In the genomic region with DNA sequence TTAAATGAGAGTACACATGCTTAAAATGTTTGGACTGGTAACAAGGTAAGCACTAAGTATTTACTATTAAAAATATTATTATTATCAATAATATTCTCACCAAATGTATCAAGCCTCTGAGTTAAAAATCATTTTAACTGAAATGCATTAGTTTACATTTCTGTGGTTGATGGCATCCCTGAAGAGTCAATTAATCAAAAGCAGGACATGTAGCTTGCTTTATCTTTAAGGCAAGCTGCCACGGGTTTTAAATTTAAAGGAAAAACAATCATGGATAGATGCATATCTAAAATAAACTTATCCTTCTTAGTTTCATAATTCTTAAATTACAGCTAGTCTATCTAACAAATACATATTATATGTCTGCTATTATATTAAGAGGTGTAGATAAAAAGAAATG, we compare ENCODE assay signal across 25 cellular contexts.
DNase-seq lines count a peak whose midpoint lies in the region; ATAC-seq, FAIRE-seq and TF ChIP-seq lines count a peak whose summit lies in the region.
"Had no signal": no experiment of that assay in that cellular context is flagged by ENCODE, and none has a peak within 500 bp of the region (broad histone marks: within the 10 kb centered on the region; RNA-seq: fewer than 3 reads in every experiment).

No MANE protein-coding gene starts in this region.

- H3K9me2 ChIP-seq in SK-N-SH: no peaks in the 10 kb centered on the region

- no peak for TF ChIP-seq EP300 in SK-N-SH (IDR thresholded peaks at IDR 0.05; ENCODE audit: borderline replicate concordance in 1 of 2, low read depth in 1 of 2, low read length in 1 of 2)
- TF ChIP-seq EP300 in K562 (IDR thresholded peaks at IDR 0.05; ENCODE audit: low read length): no peak

- no peaks in the 10 kb centered on the region for H3K4me1 ChIP-seq in SK-N-SH (ENCODE audit: control insufficient read depth in 1 of 2, insufficient read depth in 2 of 2, low read depth in 1 of 2, low read length in 1 of 2)
- H3K4me1 ChIP-seq in K562 (replicated peaks in 1 of 2; ENCODE audit: control insufficient read depth in 2 of 2, insufficient read depth in 2 of 2, low read length in 2 of 2): no peaks in the 10 kb centered on the region

- ATAC-seq in SK-N-SH treated with all-trans-retinoic acid at 6 μM for 48 hours (no peak), K562 (no peak)
- ATAC-seq in naive thymus-derived CD8-positive, alpha-beta T cell: no peak
- ATAC-seq: HCT116, PC-3 had no signal

- H2AFZ ChIP-seq in SK-N-SH (ENCODE audit: low read depth): no peak overlapping the region
- no peak overlapping the region for H2AFZ ChIP-seq in K562 (ENCODE audit: low read depth, low read length)

- no peak overlapping the region for H3K4me2 ChIP-seq in SK-N-SH
- H3K4me2 ChIP-seq in K562 (ENCODE audit: insufficient read depth, low read length): no peak overlapping the region

- DNase-seq in SK-N-SH: no peak
- DNase-seq in K562 (ENCODE audit: extremely low read depth in 1 of 4, low spot score in 3 of 4): no peak
- DNase-seq in iris pigment epithelial cell (ENCODE audit: low read depth): peak; percentile 20
- no peak for DNase-seq in H4 (ENCODE audit: low spot score)
- DNase-seq in stimulated activated CD4-positive, alpha-beta T cell treated with anti-CD3 and anti-CD28 coated beads, Interleukin-15, amount 100 ng/mL, for 24 hours: no peak
- DNase-seq in naive thymus-derived CD8-positive, alpha-beta T cell: no peak
- DNase-seq in substantia nigra (lab: John Stamatoyannopoulos, UW): no peak
- DNase-seq: CD8-positive, alpha-beta memory T cell; DMS79 treated with DMSO at 0.1 percent for 48 hours; Karpas-422; NCI-H1092 treated with DMSO at 0.1 percent for 48 hours; NCI-H1436; NCI-H187 treated with DMSO at 0.1 percent for 48 hours; NCI-H2171 treated with DMSO at 0.1 percent for 48 hours; NCI-H524; NCI-H774; PC-3 had no signal

- no TSS peak for BruUV-seq in K562 (replicated peaks; lab: Mats Ljungman, UMichigan)

- H3K4me3 ChIP-seq in SK-N-SH (ENCODE audit: low read depth in 2 of 2, low read length in 1 of 2): no peak overlapping the region
- no peak overlapping the region for H3K4me3 ChIP-seq in K562

- no peaks in the 10 kb centered on the region for H3K27me3 Mint-ChIP-seq in naive thymus-derived CD8-positive, alpha-beta T cell
- H3K27me3 Mint-ChIP-seq: B cell; CD8-positive, alpha-beta memory T cell had no signal

- no peaks in the 10 kb centered on the region for H4K20me1 ChIP-seq in SK-N-SH (ENCODE audit: insufficient read depth)
- H4K20me1 ChIP-seq in K562 (replicated peaks; ENCODE audit: control insufficient read depth, insufficient read depth, low read length): no peaks in the 10 kb centered on the region

- H3K4me1 Mint-ChIP-seq in naive thymus-derived CD8-positive, alpha-beta T cell: no peaks in the 10 kb centered on the region
- H3K4me1 Mint-ChIP-seq: B cell; CD8-positive, alpha-beta memory T cell had no signal

- H3K36me3 ChIP-seq in SK-N-SH (replicated peaks in 1 of 2; ENCODE audit: control insufficient read depth in 1 of 2, insufficient read depth in 2 of 2, low read length in 1 of 2) (no peaks in the 10 kb centered on the region), K562 (ENCODE audit: control insufficient read depth, insufficient read depth, low read length) (no peaks in the 10 kb centered on the region)

- CTCF ChIA-PET in SK-N-SH (lab: Yijun Ruan, JAX): no interaction called here
- CTCF ChIA-PET in K562 (lab: Yijun Ruan, JAX; ENCODE audit: low intra/inter-chr PET ratio): no interaction called here

- H3K9ac ChIP-seq in SK-N-SH: no peak overlapping the region
- no peak overlapping the region for H3K9ac ChIP-seq in K562 (ENCODE audit: insufficient read depth in 1 of 2, low read depth in 2 of 2, low read length in 2 of 2)

- H3K27ac ChIP-seq in SK-N-SH (ENCODE audit: low read depth in 2 of 2, low read length in 1 of 2): no peak overlapping the region
- no peak overlapping the region for H3K27ac ChIP-seq in K562 (ENCODE audit: extremely low read depth, low read depth, low read length)
- H3K27ac ChIP-seq in substantia nigra (ENCODE audit: low read depth, low read length, poor library complexity, severe bottlenecking): no peak overlapping the region
- H3K27ac ChIP-seq: 22Rv1, C4-2B, HL-60 had no signal

- POLR2A ChIA-PET in SK-N-SH (lab: Yijun Ruan, JAX): no interaction called here
- POLR2A ChIA-PET in K562 (lab: Yijun Ruan, JAX): no interaction called here
- POLR2A ChIA-PET in naive thymus-derived CD8-positive, alpha-beta T cell (lab: Charles Lee): no interaction called here

- FAIRE-seq in K562 (lab: Jason Lieb, UNC): no peak
- FAIRE-seq: GM12892, H1 had no signal

- TF ChIP-seq CTCF in SK-N-SH (IDR thresholded peaks at IDR 0.05): no peak
- no peak for TF ChIP-seq CTCF in K562 (IDR thresholded peaks at IDR 0.05 in 2 of 3, conservative IDR thresholded peaks at IDR 0.05 in 1 of 3; ENCODE audit: insufficient read depth in 2 of 3, low read depth in 1 of 3, low read length in 3 of 3)

- TF ChIP-seq RAD21 in SK-N-SH (IDR thresholded peaks at IDR 0.05; ENCODE audit: low read length) (no peak), K562 (CRISPR knock-in tag; conservative IDR thresholded peaks at IDR 0.05 in 1 of 2, IDR thresholded peaks at IDR 0.05 in 1 of 2) (no peak)

- no peak overlapping the region for H3K4me3 Mint-ChIP-seq in naive thymus-derived CD8-positive, alpha-beta T cell
- H3K4me3 Mint-ChIP-seq: B cell; CD8-positive, alpha-beta memory T cell had no signal

- no peaks in the 10 kb centered on the region for H3K9me1 ChIP-seq in K562 (ENCODE audit: control insufficient read depth, insufficient read depth, low read length)

- H3K36me3 Mint-ChIP-seq in naive thymus-derived CD8-positive, alpha-beta T cell: no peaks in the 10 kb centered on the region
- H3K36me3 Mint-ChIP-seq: CD8-positive, alpha-beta memory T cell had no signal

- no peaks in the 10 kb centered on the region for H3F3A ChIP-seq in SK-N-SH (replicated peaks; ENCODE audit: insufficient read depth)

- no peak overlapping the region for H3K27ac Mint-ChIP-seq in naive thymus-derived CD8-positive, alpha-beta T cell
- H3K27ac Mint-ChIP-seq: B cell; CD8-positive, alpha-beta memory T cell had no signal

- no peaks in the 10 kb centered on the region for H3K9me3 ChIP-seq in SK-N-SH
- H3K9me3 ChIP-seq in K562 (replicated peaks; ENCODE audit: control insufficient read depth, insufficient read depth, low read depth, low read length): no peaks in the 10 kb centered on the region

- in situ Hi-C loops in K562 (cut with MboI): no loop called here

- peaks cover 0 to 14% (median 0%) of the 10 kb centered on the region in 9 donors for H3K9me3 Mint-ChIP-seq in naive thymus-derived CD8-positive, alpha-beta T cell

- intact Hi-C loops in K562 (cut with micrococcal nuclease): no loop called here

- no peaks in the 10 kb centered on the region for H3K79me2 ChIP-seq in SK-N-SH (ENCODE audit: insufficient read depth)
- H3K79me2 ChIP-seq in K562 (ENCODE audit: control insufficient read depth, insufficient read depth, low read length): no peaks in the 10 kb centered on the region

- H3K27me3 ChIP-seq in SK-N-SH (ENCODE audit: insufficient read depth): no peaks in the 10 kb centered on the region
- H3K27me3 ChIP-seq in K562 (ENCODE audit: control insufficient read depth in 2 of 2, insufficient read depth in 2 of 2, low read length in 2 of 2): no peaks in the 10 kb centered on the region

- WGBS in SK-N-SH (ENCODE audit: low lambda C conversion rate): 18% methylated on average over 1 of the region's 1 CpG
- WGBS in K562 (ENCODE audit: insufficient coverage, low coverage, missing lambda C conversion rate): 25% methylated on average over 1 of the region's 1 CpG

- TF ChIP-seq POLR2A in K562 (conservative IDR thresholded peaks at IDR 0.05): no peak

TF ChIP-seq in SK-N-SH, 30 proteins besides CTCF, POLR2A, EP300 and RAD21:
- no peak for TF ChIP-seq FOXJ3 (CRISPR knock-in tag; IDR thresholded peaks at IDR 0.05)
- TF ChIP-seq TCF12 (IDR thresholded peaks at IDR 0.05): peak; percentile 12; the same call in 1 of the 2 replicates
- TF ChIP-seq, protein P1, sequence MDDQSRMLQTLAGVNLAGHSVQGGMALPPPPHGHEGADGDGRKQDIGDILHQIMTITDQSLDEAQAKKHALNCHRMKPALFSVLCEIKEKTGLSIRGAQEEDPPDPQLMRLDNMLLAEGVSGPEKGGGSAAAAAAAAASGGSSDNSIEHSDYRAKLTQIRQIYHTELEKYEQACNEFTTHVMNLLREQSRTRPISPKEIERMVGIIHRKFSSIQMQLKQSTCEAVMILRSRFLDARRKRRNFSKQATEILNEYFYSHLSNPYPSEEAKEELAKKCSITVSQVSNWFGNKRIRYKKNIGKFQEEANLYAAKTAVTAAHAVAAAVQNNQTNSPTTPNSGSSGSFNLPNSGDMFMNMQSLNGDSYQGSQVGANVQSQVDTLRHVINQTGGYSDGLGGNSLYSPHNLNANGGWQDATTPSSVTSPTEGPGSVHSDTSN (IDR thresholded peaks at IDR 0.05): peak; percentile 45
TF ChIP-seq in SK-N-SH: peak in this region for 2.

TF ChIP-seq in SK-N-SH treated with all-trans-retinoic acid at 6 μM for 48 hours, 23 proteins besides CTCF, POLR2A, EP300 and RAD21 (continues in another document):
- TF ChIP-seq, protein P2, sequence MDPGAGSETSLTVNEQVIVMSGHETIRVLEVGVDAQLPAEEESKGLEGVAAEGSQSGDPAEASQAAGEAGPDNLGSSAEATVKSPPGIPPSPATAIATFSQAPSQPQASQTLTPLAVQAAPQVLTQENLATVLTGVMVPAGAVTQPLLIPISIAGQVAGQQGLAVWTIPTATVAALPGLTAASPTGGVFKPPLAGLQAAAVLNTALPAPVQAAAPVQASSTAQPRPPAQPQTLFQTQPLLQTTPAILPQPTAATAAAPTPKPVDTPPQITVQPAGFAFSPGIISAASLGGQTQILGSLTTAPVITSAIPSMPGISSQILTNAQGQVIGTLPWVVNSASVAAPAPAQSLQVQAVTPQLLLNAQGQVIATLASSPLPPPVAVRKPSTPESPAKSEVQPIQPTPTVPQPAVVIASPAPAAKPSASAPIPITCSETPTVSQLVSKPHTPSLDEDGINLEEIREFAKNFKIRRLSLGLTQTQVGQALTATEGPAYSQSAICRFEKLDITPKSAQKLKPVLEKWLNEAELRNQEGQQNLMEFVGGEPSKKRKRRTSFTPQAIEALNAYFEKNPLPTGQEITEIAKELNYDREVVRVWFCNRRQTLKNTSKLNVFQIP (CRISPR knock-in tag; IDR thresholded peaks at IDR 0.05; ENCODE audit: borderline replicate concordance, low read depth): no peak
